In the genomic region with DNA sequence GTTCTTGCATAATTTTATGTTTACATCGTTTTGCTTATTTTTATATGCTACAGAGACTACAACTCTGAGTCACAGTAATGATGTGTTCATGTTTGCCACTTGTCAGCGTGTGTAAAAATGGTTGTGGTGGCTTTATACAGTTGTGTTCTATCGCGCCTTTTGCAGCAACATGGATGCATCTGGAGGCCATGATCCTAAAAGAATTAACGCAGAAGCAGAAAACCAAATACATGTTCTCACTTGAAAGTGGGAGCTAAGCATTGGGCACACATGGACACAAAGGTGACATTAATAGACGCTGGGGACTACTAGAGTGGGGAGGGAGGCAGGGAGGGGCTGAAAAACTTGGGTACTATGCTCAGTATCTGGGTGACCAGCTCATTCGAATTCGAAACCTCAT, we compare ENCODE assay signal across 1 cellular context.
TF ChIP-seq lines count a peak whose summit lies in the region.

No MANE protein-coding gene starts in this region.

TF ChIP-seq in HEK293, 187 proteins besides CTCF, POLR2A, EP300 and RAD21 (continued from another document):
- TF ChIP-seq, protein P1, sequence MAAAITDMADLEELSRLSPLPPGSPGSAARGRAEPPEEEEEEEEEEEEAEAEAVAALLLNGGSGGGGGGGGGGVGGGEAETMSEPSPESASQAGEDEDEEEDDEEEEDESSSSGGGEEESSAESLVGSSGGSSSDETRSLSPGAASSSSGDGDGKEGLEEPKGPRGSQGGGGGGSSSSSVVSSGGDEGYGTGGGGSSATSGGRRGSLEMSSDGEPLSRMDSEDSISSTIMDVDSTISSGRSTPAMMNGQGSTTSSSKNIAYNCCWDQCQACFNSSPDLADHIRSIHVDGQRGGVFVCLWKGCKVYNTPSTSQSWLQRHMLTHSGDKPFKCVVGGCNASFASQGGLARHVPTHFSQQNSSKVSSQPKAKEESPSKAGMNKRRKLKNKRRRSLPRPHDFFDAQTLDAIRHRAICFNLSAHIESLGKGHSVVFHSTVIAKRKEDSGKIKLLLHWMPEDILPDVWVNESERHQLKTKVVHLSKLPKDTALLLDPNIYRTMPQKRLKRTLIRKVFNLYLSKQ (tag by site-specific recombination; IDR thresholded peaks at IDR 0.05; ENCODE audit: borderline replicate concordance), result no peak
- TF ChIP-seq, protein P2, sequence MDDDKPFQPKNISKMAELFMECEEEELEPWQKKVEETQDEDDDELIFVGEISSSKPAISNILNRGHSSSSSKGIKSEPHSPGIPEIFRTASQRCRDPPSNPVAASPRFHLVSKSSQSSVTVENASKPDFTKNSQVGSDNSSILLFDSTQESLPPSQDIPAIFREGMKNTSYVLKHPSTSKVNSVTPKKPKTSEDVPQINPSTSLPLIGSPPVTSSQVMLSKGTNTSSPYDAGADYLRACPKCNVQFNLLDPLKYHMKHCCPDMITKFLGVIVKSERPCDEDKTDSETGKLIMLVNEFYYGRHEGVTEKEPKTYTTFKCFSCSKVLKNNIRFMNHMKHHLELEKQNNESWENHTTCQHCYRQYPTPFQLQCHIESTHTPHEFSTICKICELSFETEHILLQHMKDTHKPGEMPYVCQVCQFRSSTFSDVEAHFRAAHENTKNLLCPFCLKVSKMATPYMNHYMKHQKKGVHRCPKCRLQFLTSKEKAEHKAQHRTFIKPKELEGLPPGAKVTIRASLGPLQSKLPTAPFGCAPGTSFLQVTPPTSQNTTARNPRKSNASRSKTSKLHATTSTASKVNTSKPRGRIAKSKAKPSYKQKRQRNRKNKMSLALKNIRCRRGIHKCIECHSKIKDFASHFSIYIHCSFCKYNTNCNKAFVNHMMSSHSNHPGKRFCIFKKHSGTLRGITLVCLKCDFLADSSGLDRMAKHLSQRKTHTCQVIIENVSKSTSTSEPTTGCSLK (tag by site-specific recombination; IDR thresholded peaks at IDR 0.05), result no peak
- TF ChIP-seq, protein P3, sequence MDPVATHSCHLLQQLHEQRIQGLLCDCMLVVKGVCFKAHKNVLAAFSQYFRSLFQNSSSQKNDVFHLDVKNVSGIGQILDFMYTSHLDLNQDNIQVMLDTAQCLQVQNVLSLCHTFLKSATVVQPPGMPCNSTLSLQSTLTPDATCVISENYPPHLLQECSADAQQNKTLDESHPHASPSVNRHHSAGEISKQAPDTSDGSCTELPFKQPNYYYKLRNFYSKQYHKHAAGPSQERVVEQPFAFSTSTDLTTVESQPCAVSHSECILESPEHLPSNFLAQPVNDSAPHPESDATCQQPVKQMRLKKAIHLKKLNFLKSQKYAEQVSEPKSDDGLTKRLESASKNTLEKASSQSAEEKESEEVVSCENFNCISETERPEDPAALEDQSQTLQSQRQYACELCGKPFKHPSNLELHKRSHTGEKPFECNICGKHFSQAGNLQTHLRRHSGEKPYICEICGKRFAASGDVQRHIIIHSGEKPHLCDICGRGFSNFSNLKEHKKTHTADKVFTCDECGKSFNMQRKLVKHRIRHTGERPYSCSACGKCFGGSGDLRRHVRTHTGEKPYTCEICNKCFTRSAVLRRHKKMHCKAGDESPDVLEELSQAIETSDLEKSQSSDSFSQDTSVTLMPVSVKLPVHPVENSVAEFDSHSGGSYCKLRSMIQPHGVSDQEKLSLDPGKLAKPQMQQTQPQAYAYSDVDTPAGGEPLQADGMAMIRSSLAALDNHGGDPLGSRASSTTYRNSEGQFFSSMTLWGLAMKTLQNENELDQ (tag by site-specific recombination; IDR thresholded peaks at IDR 0.05; ENCODE audit: low read depth), result no peak
- TF ChIP-seq ZNF561 (tag by site-specific recombination; IDR thresholded peaks at IDR 0.05; ENCODE audit: borderline replicate concordance), result no peak
- TF ChIP-seq ZNF529 (tag by site-specific recombination; IDR thresholded peaks at IDR 0.05; ENCODE audit: insufficient replicate concordance), result no peak
TF ChIP-seq in HEK293: peak in this region for 0.
